In the genomic region with DNA sequence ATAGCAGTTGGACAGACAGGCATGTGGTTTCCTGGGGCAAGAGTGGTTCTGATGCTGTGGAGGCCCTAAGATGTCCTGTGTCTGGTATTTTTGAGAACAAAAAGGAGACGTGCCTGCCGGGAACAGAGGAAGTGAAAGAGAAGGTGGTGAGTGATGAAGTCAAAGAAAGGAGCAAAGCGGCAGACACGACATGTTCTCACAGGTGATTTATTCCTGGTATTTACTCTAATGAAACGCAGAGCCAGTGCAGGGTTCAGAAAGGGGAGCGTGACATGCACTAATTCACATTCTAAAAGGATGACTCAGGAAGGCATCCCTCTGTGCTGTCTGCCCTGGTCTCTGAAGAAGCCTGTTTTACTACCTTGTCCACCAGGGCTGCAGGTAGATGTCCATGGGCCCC, we compare ENCODE assay signal across 12 cellular contexts.
DNase-seq lines count a peak whose midpoint lies in the region; ATAC-seq, FAIRE-seq and TF ChIP-seq lines count a peak whose summit lies in the region.
"Had no signal": no experiment of that assay in that cellular context is flagged by ENCODE, and none has a peak within 500 bp of the region (broad histone marks: within the 10 kb centered on the region; RNA-seq: fewer than 3 reads in every experiment).

No MANE protein-coding gene starts in this region.

- ATAC-seq in GM21360 (IDR thresholded peaks at IDR 0.05; ENCODE audit: unreplicated experiment): peak; percentile 53
- ATAC-seq: activated CD8-positive, alpha-beta memory T cell treated with anti-CD3 and anti-CD28 coated beads, Interleukin-2, amount 10 ng/mL, durations not matched to agents 7 days and 5 days; Right ventricle myocardium inferior had no signal

- TF ChIP-seq CTCF in epithelial cell of esophagus (IDR thresholded peaks at IDR 0.05; ENCODE audit: insufficient read depth, low read depth, low read length, missing control alignments): peak; percentile 34

- DNase-seq in NOMO-1 treated with dmso at 0.1 percent for 144 hours (lab: John Stamatoyannopoulos, UW; ENCODE audit: unreplicated experiment): peak; percentile 41
- peak; percentile 97 for DNase-seq in epithelial cell of esophagus (ENCODE audit: low read depth)
- peak; percentile 24 for DNase-seq in skeletal muscle cell (ENCODE audit: low read depth)
- no peak for DNase-seq in NCI-H446 (lab: John Stamatoyannopoulos, UW)
- DNase-seq in NCI-H82 treated with DMSO at 0.1 percent for 48 hours (lab: John Stamatoyannopoulos, UW; ENCODE audit: unreplicated experiment): no peak
- no peak for DNase-seq in GM12892 (ENCODE audit: insufficient read length)
- DNase-seq: activated CD8-positive, alpha-beta memory T cell treated with anti-CD3 and anti-CD28 coated beads, Interleukin-2, amount 10 ng/mL, durations not matched to agents 7 days and 5 days; activated naive CD8-positive, alpha-beta T cell treated with anti-CD3 and anti-CD28 coated beads, Interleukin-2, amount 10 ng/mL, durations not matched to agents 7 days and 5 days; COR-L47; NCI-H2171 treated with DMSO at 0.1 percent for 48 hours had no signal

- H3K4me3 ChIP-seq in epithelial cell of esophagus (ENCODE audit: low read length) (no peak overlapping the region), skeletal muscle cell (ENCODE audit: low read depth, low read length) (no peak overlapping the region)

- TF ChIP-seq POLR2A in GM12892 (IDR thresholded peaks at IDR 0.05; ENCODE audit: low read depth, low read length): no peak

- no peak for FAIRE-seq in GM12892 (lab: Jason Lieb, UNC)

Comparison
In these comparisons a context has a peak if more than half of its experiments do, and no peak if none do; other contexts are left out.
1. DNase-seq: peak in NOMO-1 treated with dmso at 0.1 percent for 144 hours (single experiment), epithelial cell of esophagus (single experiment) and skeletal muscle cell (single experiment); none in NCI-H446 (0 of 2), NCI-H82 treated with DMSO at 0.1 percent for 48 hours (single experiment) and GM12892 (single experiment).